ENCODE assay signal across 9 cellular contexts in the genomic region with DNA sequence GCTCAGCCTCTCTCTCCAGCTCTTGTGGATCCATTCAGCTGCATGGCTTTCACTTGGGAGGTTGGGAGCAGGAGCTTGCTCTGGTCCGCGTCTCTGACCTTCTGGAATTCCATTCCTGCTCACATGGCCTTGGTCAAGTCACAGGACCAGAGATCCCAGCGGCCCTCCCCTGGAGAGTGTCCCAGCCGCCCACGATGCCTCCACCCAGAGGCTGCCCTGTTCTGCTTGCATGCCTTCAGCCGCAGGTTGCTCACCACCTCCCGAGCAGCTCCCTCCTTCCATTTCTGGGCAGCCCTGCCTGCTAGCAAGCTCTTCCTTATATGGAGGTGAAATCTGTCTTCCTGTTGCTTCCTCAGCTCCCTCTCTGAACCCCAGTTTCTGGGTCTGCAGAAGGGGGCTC. TPM values are rescaled to one million over a fixed set of nuclear protein-coding genes. Genes with fewer than 3 reads are reported as not detected.
DNase-seq lines count a peak whose midpoint lies in the region; ATAC-seq and TF ChIP-seq lines count a peak whose summit lies in the region.
"Had no signal": no experiment of that assay in that cellular context is flagged by ENCODE, and none has a peak within 500 bp of the region (broad histone marks: within the 10 kb centered on the region; RNA-seq: fewer than 3 reads in every experiment).

No MANE protein-coding gene starts in this region.

- peaks cover 5 to 29% of the 10 kb centered on the region in 2 donors for H3K4me1 ChIP-seq in ascending aorta

- peak overlapping the region; percentile 58 to 66 for H3K27ac ChIP-seq in ascending aorta

- ATAC-seq in left ventricle myocardium superior (peak; percentile 88), sciatic nerve (peak; percentile 47), GM18505 (IDR thresholded peaks at IDR 0.05; ENCODE audit: unreplicated experiment) (no peak), T-helper 17 cell (no peak)

- H3K9me3 ChIP-seq in ascending aorta: no peaks in the 10 kb centered on the region
- no peaks in the 10 kb centered on the region for H3K9me3 ChIP-seq in T-helper 17 cell (ENCODE audit: control insufficient read depth, low read length, poor library complexity, severe bottlenecking)

- TF ChIP-seq CTCF in ascending aorta (IDR thresholded peaks at IDR 0.05): no peak

- TF ChIP-seq POLR2A in GM18505 (IDR thresholded peaks at IDR 0.05; ENCODE audit: borderline replicate concordance, extremely low read depth, insufficient read depth, insufficient read length): no peak

- H3K4me1 Mint-ChIP-seq in T-helper 17 cell: peaks cover 21% of the 10 kb centered on the region

- H3K27me3 Mint-ChIP-seq in T-helper 17 cell: peaks cover 18% of the 10 kb centered on the region

- H3K4me3 Mint-ChIP-seq in T-helper 17 cell: no peak overlapping the region

- H3K36me3 Mint-ChIP-seq in T-helper 17 cell (ENCODE audit: low read depth): peaks cover 6% of the 10 kb centered on the region

- H3K4me3 ChIP-seq in ascending aorta: peak overlapping the region in 1 of 2 donors; percentile 29

- no peaks in the 10 kb centered on the region for H3K36me3 ChIP-seq in ascending aorta

- intact Hi-C loops in ascending aorta (cut with DNase I): no loop called here
- intact Hi-C loops in left ventricle myocardium superior (cut with micrococcal nuclease): no loop called here
- intact Hi-C loops in sciatic nerve (cut with DNase I): no loop called here

- H3K27ac Mint-ChIP-seq in T-helper 17 cell: no peak overlapping the region

- H3K27me3 ChIP-seq in ascending aorta: no peaks in the 10 kb centered on the region

- DNase-seq in Daoy (ENCODE audit: low read depth) (peak; percentile 45), ascending aorta (ENCODE audit: low spot score in 2 of 2) (no peak), left ventricle myocardium superior (peak; percentile 79), sciatic nerve (ENCODE audit: low spot score) (no peak), T-helper 17 cell (no peak), GOT3 (lab: John Stamatoyannopoulos, UW) (no peak), NCI-H2227 (lab: John Stamatoyannopoulos, UW; ENCODE audit: unreplicated experiment) (no peak)
- DNase-seq: NCI-H1105 treated with DMSO at 0.1 percent for 48 hours had no signal

RNA-seq across cellular contexts. Expression of gene RAI1, which starts 32.6 kb away (rescaled TPM):
- 5.2 and 5.9 TPM in 2 replicates for total RNA-seq in Daoy (2014; rRNA removed; shearing (Covaris generic))
- total RNA-seq in ascending aorta: 24.7 TPM
- total RNA-seq in left ventricle myocardium superior: 30.1 TPM
- 62.0 TPM for total RNA-seq in sciatic nerve
- total RNA-seq in T-helper 17 cell: 10 to 100 TPM; 18.4 to 18.6 TPM

Comparison
In these comparisons a context has a peak if more than half of its experiments do, and no peak if none do; other contexts are left out.
1. DNase-seq: peak in Daoy (single experiment) and left ventricle myocardium superior (single experiment); none in ascending aorta (0 of 2), sciatic nerve (single experiment), T-helper 17 cell (0 of 3), GOT3 (single experiment) and NCI-H2227 (single experiment).
2. ATAC-seq: peak in left ventricle myocardium superior (single experiment) and sciatic nerve (single experiment); none in GM18505 (single experiment) and T-helper 17 cell (single experiment).